ENCODE assay signal across 10 cellular contexts in the genomic region with DNA sequence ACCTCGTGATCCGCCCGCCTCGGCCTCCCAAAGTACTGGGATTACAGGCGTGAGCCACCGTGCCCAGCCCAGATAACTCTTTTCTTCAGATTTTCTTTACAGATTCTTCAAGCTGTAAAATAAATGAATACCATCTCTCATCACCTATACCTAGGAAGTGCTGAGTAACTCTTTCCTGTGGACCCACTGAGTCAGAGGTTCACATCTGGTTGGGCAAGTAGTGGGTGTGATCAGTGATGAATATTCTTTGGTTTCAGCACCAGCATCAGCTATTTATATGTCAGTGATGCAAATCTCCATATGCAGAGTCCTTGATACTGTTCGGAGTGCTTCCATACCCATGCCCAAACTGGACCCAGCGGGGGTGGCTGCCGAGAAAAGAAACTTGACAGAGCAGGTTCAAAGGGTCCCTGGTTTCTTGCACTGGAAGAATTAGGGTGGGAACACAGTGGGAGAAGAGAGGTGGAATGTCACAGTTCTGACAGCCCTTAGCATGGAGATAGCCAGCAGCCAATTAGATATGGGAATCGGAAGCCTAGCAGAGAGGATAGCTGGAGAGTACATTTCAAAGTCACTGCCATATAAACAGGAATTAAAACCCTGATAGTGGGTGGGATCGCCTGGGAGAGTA.
A peak's percentile ranks its signal among the peaks of the same experiment; 100 is the strongest.
DNase-seq lines count a peak whose midpoint lies in the region; ATAC-seq and TF ChIP-seq lines count a peak whose summit lies in the region.
"Had no signal": no experiment of that assay in that cellular context is flagged by ENCODE, and none has a peak within 500 bp of the region (broad histone marks: within the 10 kb centered on the region; RNA-seq: fewer than 3 reads in every experiment).

No MANE protein-coding gene starts in this region.

- no peak for TF ChIP-seq CTCF in A673 (conservative IDR thresholded peaks at IDR 0.05; ENCODE audit: low read depth, low read length)
- no peak for TF ChIP-seq CTCF in parathyroid adenoma (IDR thresholded peaks at IDR 0.05)
- TF ChIP-seq CTCF in ascending aorta (IDR thresholded peaks at IDR 0.05) = no peak

- H3K4me2 ChIP-seq in parathyroid adenoma (ENCODE audit: low read length) = no peak overlapping the region

- no peak overlapping the region for H2AFZ ChIP-seq in parathyroid adenoma

- no peaks in the 10 kb centered on the region for H3K27me3 Mint-ChIP-seq in activated naive CD8-positive, alpha-beta T cell treated with anti-CD3 and anti-CD28 coated beads for 36 hours

- H3K36me3 ChIP-seq in A673 (ENCODE audit: insufficient read depth, low read length, poor library complexity, severe bottlenecking) = no peaks in the 10 kb centered on the region
- no peaks in the 10 kb centered on the region for H3K36me3 ChIP-seq in parathyroid adenoma (ENCODE audit: control insufficient read depth, insufficient read depth, low read length)
- no peaks in the 10 kb centered on the region for H3K36me3 ChIP-seq in HAP-1 (replicated peaks)
- no peaks in the 10 kb centered on the region for H3K36me3 ChIP-seq in ascending aorta
- H3K36me3 ChIP-seq: uterus had no signal

- no peak overlapping the region for H3K9ac ChIP-seq in parathyroid adenoma

- intact Hi-C loops in A673 (cut with micrococcal nuclease; ENCODE audit: unreplicated experiment) (no loop called here), ascending aorta (cut with DNase I) (no loop called here)

- H3K4me3 Mint-ChIP-seq in activated naive CD8-positive, alpha-beta T cell treated with anti-CD3 and anti-CD28 coated beads for 36 hours = peak overlapping the region; percentile 56

- POLR2A ChIA-PET in A673 (lab: Charles Lee; ENCODE audit: low non-redundant PET) = no interaction called here

- H3K4me1 ChIP-seq in A673 (ENCODE audit: insufficient read depth, low read length, poor library complexity, severe bottlenecking) = peaks cover 17% of the 10 kb centered on the region
- peaks cover 35% of the 10 kb centered on the region for H3K4me1 ChIP-seq in parathyroid adenoma
- H3K4me1 ChIP-seq in HAP-1 = no peaks in the 10 kb centered on the region
- peaks cover 6 to 16% of the 10 kb centered on the region in 2 donors for H3K4me1 ChIP-seq in ascending aorta

- H3K27me3 ChIP-seq in A673 (replicated peaks; ENCODE audit: insufficient read depth, low read depth, low read length, poor library complexity) (no peaks in the 10 kb centered on the region), parathyroid adenoma (ENCODE audit: control insufficient read depth, insufficient read depth, low read length) (no peaks in the 10 kb centered on the region), HAP-1 (ENCODE audit: low read depth) (no peaks in the 10 kb centered on the region), ascending aorta (no peaks in the 10 kb centered on the region)
- H3K27me3 ChIP-seq: uterus had no signal

- CTCF ChIA-PET in A673 (lab: Charles Lee) = no interaction called here

- H3K36me3 Mint-ChIP-seq in activated naive CD8-positive, alpha-beta T cell treated with anti-CD3 and anti-CD28 coated beads for 36 hours = peaks cover 71% of the 10 kb centered on the region

- H3K4me3 ChIP-seq in A673 (ENCODE audit: low read depth, low read length, poor library complexity, severe bottlenecking) (no peak overlapping the region), parathyroid adenoma (ENCODE audit: low read depth, low read length) (no peak overlapping the region), HAP-1 (no peak overlapping the region), ascending aorta (no peak overlapping the region)
- H3K4me3 ChIP-seq: uterus had no signal

- H3K4me1 Mint-ChIP-seq in activated naive CD8-positive, alpha-beta T cell treated with anti-CD3 and anti-CD28 coated beads for 36 hours = peaks cover 72% of the 10 kb centered on the region

- no peaks in the 10 kb centered on the region for H3K9me3 ChIP-seq in A673 (ENCODE audit: low read depth, low read length, poor library complexity, severe bottlenecking)
- no peaks in the 10 kb centered on the region for H3K9me3 ChIP-seq in parathyroid adenoma (ENCODE audit: control insufficient read depth, low read length)
- H3K9me3 ChIP-seq in HAP-1 = no peaks in the 10 kb centered on the region
- no peaks in the 10 kb centered on the region for H3K9me3 ChIP-seq in ascending aorta
- H3K9me3 ChIP-seq: uterus had no signal

- H3K27ac Mint-ChIP-seq in activated naive CD8-positive, alpha-beta T cell treated with anti-CD3 and anti-CD28 coated beads for 36 hours = peak overlapping the region; percentile 98

- no peaks in the 10 kb centered on the region for H3K79me2 ChIP-seq in parathyroid adenoma

- no peak for ATAC-seq in HG02938 (IDR thresholded peaks at IDR 0.05; ENCODE audit: unreplicated experiment)

- no peak for DNase-seq in A673 (ENCODE audit: low spot score)
- DNase-seq in M059J (ENCODE audit: low read depth) = peak; percentile 30
- peak; percentile 63 for DNase-seq in activated naive CD8-positive, alpha-beta T cell treated with anti-CD3 and anti-CD28 coated beads for 36 hours
- no peak for DNase-seq in HAP-1 (ENCODE audit: low spot score in 2 of 2)
- no peak for DNase-seq in AG20443 (ENCODE audit: low spot score)
- no peak for DNase-seq in ascending aorta (ENCODE audit: low spot score in 2 of 2)
- DNase-seq: NCI-H1436 treated with DMSO at 0.1 percent for 48 hours, uterus had no signal

- in situ Hi-C loops in HAP-1 (cut with MboI; ENCODE audit: low sequenced_read_pairs) = no loop called here

- peaks cover 28% of the 10 kb centered on the region for H3K9me3 Mint-ChIP-seq in activated naive CD8-positive, alpha-beta T cell treated with anti-CD3 and anti-CD28 coated beads for 36 hours

- H3K27ac ChIP-seq in A673 (ENCODE audit: low read depth, low read length, poor library complexity, severe bottlenecking) = peak overlapping the region; percentile 12
- peak overlapping the region; percentile 71 for H3K27ac ChIP-seq in parathyroid adenoma
- H3K27ac ChIP-seq in ascending aorta = peak overlapping the region in 1 of 2 donors; percentile 31
- H3K27ac ChIP-seq: uterus had no signal

- no TSS peak for BruUV-seq in A673 (replicated peaks; lab: Mats Ljungman, UMichigan)

Comparison
In these comparisons a context has a peak if more than half of its experiments do, and no peak if none do; other contexts are left out.
1. DNase-seq: peak in M059J (single experiment) and activated naive CD8-positive, alpha-beta T cell treated with anti-CD3 and anti-CD28 coated beads for 36 hours (single experiment); none in A673 (single experiment), HAP-1 (0 of 2), AG20443 (single experiment) and ascending aorta (0 of 2).